In genomic region chr12:122715211-122715610, GRCh38 we compare ENCODE assay signal across 10 cellular contexts. TPM values are rescaled to one million over a fixed set of nuclear protein-coding genes. Genes with fewer than 3 reads are reported as not detected.
"Had no signal": no experiment of that assay in that cellular context is flagged by ENCODE, and none has a peak within 500 bp of the region (broad histone marks: within the 10 kb centered on the region; RNA-seq: fewer than 3 reads in every experiment).

No MANE protein-coding gene starts in this region.

RNA-seq across cellular contexts. Expression of gene HCAR3, which starts 1.4 kb away (rescaled TPM):
- total RNA-seq: cardiac muscle cell, dermis blood vessel endothelial cell, epithelial cell of proximal tubule, frontal cortex, glomerular endothelial cell, left lobe of liver, osteoblast, pulmonary artery endothelial cell had no signal
- polyA plus RNA-seq: cardiac muscle cell; fibroblast of lung; naive thymus-derived CD4-positive, alpha-beta T cell had no signal

RNA-seq across cellular contexts. Expression of gene HCAR2, which starts 12.1 kb away (rescaled TPM):
- total RNA-seq: cardiac muscle cell, dermis blood vessel endothelial cell, epithelial cell of proximal tubule, glomerular endothelial cell, left lobe of liver, osteoblast, pulmonary artery endothelial cell had no signal
- polyA plus RNA-seq: cardiac muscle cell; fibroblast of lung; naive thymus-derived CD4-positive, alpha-beta T cell had no signal

RNA-seq across cellular contexts. Expression of gene HCAR1, which starts 15.4 kb away (rescaled TPM):
- total RNA-seq: cardiac muscle cell, dermis blood vessel endothelial cell, left lobe of liver had no signal
- polyA plus RNA-seq: cardiac muscle cell; naive thymus-derived CD4-positive, alpha-beta T cell had no signal
